ENCODE assay signal across 19 cellular contexts in genomic region chr17:48757524-48757961, GRCh38. TPM values are rescaled to one million over a fixed set of nuclear protein-coding genes. Genes with fewer than 3 reads are reported as not detected.
DNase-seq lines count a peak whose midpoint lies in the region; ATAC-seq and TF ChIP-seq lines count a peak whose summit lies in the region.
"Had no signal": no experiment of that assay in that cellular context is flagged by ENCODE, and none has a peak within 500 bp of the region (broad histone marks: within the 10 kb centered on the region; RNA-seq: fewer than 3 reads in every experiment).

No MANE protein-coding gene starts in this region.

- 7 to 56% methylated on average over 2 of the region's 2 CpGs for WGBS in sigmoid colon, 2 donors

- H2AFZ ChIP-seq in MM.1S (ENCODE audit: low read length): no peak overlapping the region

- no peaks in the 10 kb centered on the region for H3K36me3 ChIP-seq in sigmoid colon
- H3K36me3 ChIP-seq in MM.1S (replicated peaks; ENCODE audit: insufficient read depth, low read length): no peaks in the 10 kb centered on the region

- no peak for TF ChIP-seq CTCF in VCaP (conservative IDR thresholded peaks at IDR 0.05)
- no peak for TF ChIP-seq CTCF in sigmoid colon (IDR thresholded peaks at IDR 0.05)
- no peak for TF ChIP-seq CTCF in MM.1S (IDR thresholded peaks at IDR 0.05; ENCODE audit: low read length)

- no peaks in the 10 kb centered on the region for H4K20me1 ChIP-seq in MM.1S (ENCODE audit: insufficient read depth, low read length)

- DNase-seq in NCI-H1694 (lab: John Stamatoyannopoulos, UW): peak; percentile 6
- DNase-seq in NCI-H1694 treated with DMSO at 0.1 percent for 48 hours (lab: John Stamatoyannopoulos, UW): no peak
- DNase-seq in HS-5 (ENCODE audit: low read depth): peak; percentile 56
- peak; percentile 19 for DNase-seq in sigmoid colon
- DNase-seq in MM.1S: no peak
- no peak for DNase-seq in activated CD8-positive, alpha-beta memory T cell treated with anti-CD3 and anti-CD28 coated beads, Interleukin-2, amount 50 U/mL, for 4 hours
- DNase-seq: 8988T; activated CD8-positive, alpha-beta memory T cell treated with anti-CD3 and anti-CD28 coated beads, Interleukin-2, amount 10 ng/mL, durations not matched to agents 7 days and 5 days; activated naive CD4-positive, alpha-beta T cell; cortex of kidney; glutamatergic neuron; H7; mammary epithelial cell; psoas muscle; stimulated activated naive CD4-positive, alpha-beta T cell; T-helper 2 cell had no signal

- no peak overlapping the region for H3K4me2 ChIP-seq in MM.1S (ENCODE audit: low read depth, low read length)

- no peaks in the 10 kb centered on the region for H3K9me2 ChIP-seq in MM.1S (replicated peaks; ENCODE audit: insufficient read depth, low read length)

- TF ChIP-seq EP300 in sigmoid colon (IDR thresholded peaks at IDR 0.05): no peak

- H3K9ac ChIP-seq in MM.1S (ENCODE audit: low read length): no peak overlapping the region

- H3K27me3 ChIP-seq in sigmoid colon: peaks cover 32 to 97% (median 55%) of the 10 kb centered on the region in 3 donors
- peaks cover 76% of the 10 kb centered on the region for H3K27me3 ChIP-seq in MM.1S (replicated peaks; ENCODE audit: insufficient read depth, low read length)

- H3K4me1 ChIP-seq in sigmoid colon: peaks cover 0 to 27% (median 24%) of the 10 kb centered on the region in 4 donors
- no peaks in the 10 kb centered on the region for H3K4me1 ChIP-seq in MM.1S (ENCODE audit: low read length)
- H3K4me1 ChIP-seq: psoas muscle had no signal

- no peaks in the 10 kb centered on the region for H3F3A ChIP-seq in MM.1S (ENCODE audit: insufficient read depth, low read length)

- no peaks in the 10 kb centered on the region for H3K9me3 ChIP-seq in sigmoid colon
- H3K9me3 ChIP-seq in MM.1S (replicated peaks; ENCODE audit: insufficient read depth, low read length): no peaks in the 10 kb centered on the region
- H3K9me3 ChIP-seq: psoas muscle had no signal

- H3K4me3 ChIP-seq in sigmoid colon (no peak overlapping the region), MM.1S (ENCODE audit: low read length) (no peak overlapping the region)
- H3K4me3 ChIP-seq: psoas muscle had no signal

- TF ChIP-seq POLR2A in sigmoid colon (IDR thresholded peaks at IDR 0.05): no peak

- intact Hi-C loops in sigmoid colon (cut with DNase I): no loop called here

- no peaks in the 10 kb centered on the region for H3K79me2 ChIP-seq in MM.1S (ENCODE audit: low read length)

- H3K27ac ChIP-seq in VCaP (peak overlapping the region; percentile 100), sigmoid colon (no peak overlapping the region), MM.1S (ENCODE audit: low read length) (no peak overlapping the region)
- H3K27ac ChIP-seq: psoas muscle had no signal

- ATAC-seq in HG03520 (IDR thresholded peaks at IDR 0.05; ENCODE audit: unreplicated experiment): no peak
- ATAC-seq: activated CD8-positive, alpha-beta memory T cell treated with anti-CD3 and anti-CD28 coated beads, Interleukin-2, amount 10 ng/mL, durations not matched to agents 7 days and 5 days; psoas muscle; Right ventricle myocardium inferior had no signal

RNA-seq across cellular contexts. Expression of gene HOXB13, which starts 29.0 kb away (rescaled TPM):
- 1 to 10 TPM in 2 of 4 donors, under 1 TPM in 2; 0.36 to 1.5 (median 1.0) TPM for total RNA-seq in sigmoid colon
- 10 to 100 TPM; 19.4 to 49.2 (median 26.4) TPM for polyA plus RNA-seq in sigmoid colon
- total RNA-seq: activated CD8-positive, alpha-beta memory T cell treated with anti-CD3 and anti-CD28 coated beads, Interleukin-2, amount 10 ng/mL, durations not matched to agents 7 days and 5 days; mammary epithelial cell; psoas muscle; Right ventricle myocardium inferior had no signal
- polyA plus RNA-seq: psoas muscle had no signal

RNA-seq across cellular contexts. Expression of gene PRAC2, which starts 34.6 kb away (rescaled TPM):
- 1 to 10 TPM in 1 of 4 donors, not detected in 3; 2.1 TPM for total RNA-seq in sigmoid colon
- 10 to 100 TPM in 2 of 3 donors, 1 to 10 TPM in 1; 7.2 to 20.3 (median 17.5) TPM for polyA plus RNA-seq in sigmoid colon
- total RNA-seq: activated CD8-positive, alpha-beta memory T cell treated with anti-CD3 and anti-CD28 coated beads, Interleukin-2, amount 10 ng/mL, durations not matched to agents 7 days and 5 days; mammary epithelial cell; psoas muscle; Right ventricle myocardium inferior had no signal
- polyA plus RNA-seq: mammary epithelial cell, psoas muscle had no signal

RNA-seq across cellular contexts. Expression of gene PRAC1, which starts 35.2 kb away (rescaled TPM):
- total RNA-seq in sigmoid colon: 10 to 100 TPM in 1 of 4 donors, 1 to 10 TPM in 1, not detected in 2; 9.1 to 13.5 TPM
- 100 to 1,000 TPM; 388 to 572 (median 408) TPM for polyA plus RNA-seq in sigmoid colon
- total RNA-seq: activated CD8-positive, alpha-beta memory T cell treated with anti-CD3 and anti-CD28 coated beads, Interleukin-2, amount 10 ng/mL, durations not matched to agents 7 days and 5 days; mammary epithelial cell; psoas muscle; Right ventricle myocardium inferior had no signal
- polyA plus RNA-seq: mammary epithelial cell, psoas muscle had no signal

RNA-seq across cellular contexts. Expression of gene TTLL6, which starts 59.5 kb away (rescaled TPM):
- total RNA-seq in sigmoid colon: under 1 TPM in 2 of 4 donors, not detected in 2; under 0.01 to 0.16 TPM
- 10 to 100 TPM in 1 of 3 donors, 1 to 10 TPM in 2; 3.5 to 10.5 (median 4.2) TPM for polyA plus RNA-seq in sigmoid colon
- total RNA-seq: activated CD8-positive, alpha-beta memory T cell treated with anti-CD3 and anti-CD28 coated beads, Interleukin-2, amount 10 ng/mL, durations not matched to agents 7 days and 5 days; mammary epithelial cell; psoas muscle had no signal
- polyA plus RNA-seq: mammary epithelial cell had no signal

Comparison
In these comparisons a context has a peak if more than half of its experiments do, and no peak if none do; other contexts are left out.
1. DNase-seq: peak in NCI-H1694 (single experiment), HS-5 (single experiment) and sigmoid colon (single experiment); none in NCI-H1694 treated with DMSO at 0.1 percent for 48 hours (single experiment), MM.1S (single experiment) and activated CD8-positive, alpha-beta memory T cell treated with anti-CD3 and anti-CD28 coated beads, Interleukin-2, amount 50 U/mL, for 4 hours (single experiment).